ENCODE assay signal across 8 cellular contexts in the genomic region with DNA sequence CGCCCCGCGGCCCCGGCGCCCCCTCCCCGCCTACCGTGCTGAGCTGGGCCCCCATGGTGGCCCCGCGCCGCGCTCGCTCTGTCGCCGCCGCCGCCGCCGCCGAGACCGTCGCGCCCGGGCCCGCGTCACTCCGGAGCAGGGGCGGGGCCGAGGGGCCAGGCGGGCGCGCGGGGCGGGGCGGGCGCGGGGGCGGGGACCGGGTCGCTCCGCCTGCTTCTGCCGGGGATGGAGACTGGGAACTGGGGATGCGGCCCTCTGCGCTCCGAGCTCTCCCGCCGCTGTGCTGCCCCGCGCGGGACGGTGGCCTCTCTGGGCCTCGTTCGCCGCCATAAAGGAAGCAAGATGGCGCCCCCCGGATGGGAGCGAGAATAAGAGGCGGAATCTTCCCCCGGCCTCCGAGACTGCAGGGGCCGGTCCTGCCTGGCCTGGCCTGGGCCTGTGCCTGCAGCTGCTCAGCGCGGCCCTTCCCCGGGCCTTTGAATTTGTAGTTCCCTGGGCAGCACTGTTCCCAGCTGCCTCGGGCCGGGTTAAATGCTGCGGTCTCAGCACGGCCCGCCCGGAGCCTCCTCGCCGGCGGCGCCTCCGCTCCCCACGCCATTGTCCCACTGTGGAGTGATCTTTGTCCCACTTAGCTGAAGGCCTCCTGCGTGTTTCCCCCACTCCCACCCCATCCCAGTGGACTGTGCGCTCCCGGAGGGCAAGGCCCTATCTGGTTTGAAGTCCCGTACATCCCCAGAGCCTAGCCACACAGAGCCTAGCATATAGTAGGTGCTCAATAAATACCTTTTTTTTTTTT. TPM values are rescaled to one million over a fixed set of nuclear protein-coding genes. Genes with fewer than 3 reads are reported as not detected.
DNase-seq lines count a peak whose midpoint lies in the region; ATAC-seq and TF ChIP-seq lines count a peak whose summit lies in the region.

Gene CYB5R3, minus strand, starts transcription at position 132 of the 796 bp plus-strand sequence. Its CDS starts 77 bp downstream, at position 55.

- H3K4me1 ChIP-seq in osteoblast (ENCODE audit: insufficient read depth, low read length), result peaks cover 38% of the 10 kb centered on the region

- H3K36me3 ChIP-seq in osteoblast (ENCODE audit: insufficient read depth, low read length), result no peaks in the 10 kb centered on the region

- no peaks in the 10 kb centered on the region for H3K36me3 Mint-ChIP-seq in activated naive CD4-positive, alpha-beta T cell treated with anti-CD3 and anti-CD28 coated beads, Interleukin-2, amount 50 U/mL, for 72 hours

- peak within 1 kb of the TSS; percentile 88 for H3K27ac ChIP-seq in osteoblast (ENCODE audit: low read depth, low read length)
- peak within 1 kb of the TSS; percentile 87 for H3K27ac ChIP-seq in temporal lobe (ENCODE audit: low read depth, low read length)

- peak within 1 kb of the TSS; percentile 93 to 96 for H3K27ac Mint-ChIP-seq in activated naive CD4-positive, alpha-beta T cell treated with anti-CD3 and anti-CD28 coated beads, Interleukin-2, amount 50 U/mL, for 72 hours

- peak within 1 kb of the TSS; percentile 90 for H2AFZ ChIP-seq in osteoblast (ENCODE audit: low read length)

- peaks cover 30% of the 10 kb centered on the region for H4K20me1 ChIP-seq in osteoblast (ENCODE audit: insufficient read depth, low read length)

- H3K4me3 ChIP-seq in LNCaP clone FGC (ENCODE audit: low read depth, low read length) (peak within 1 kb of the TSS; percentile 90), osteoblast (ENCODE audit: insufficient read depth, low read length) (peak within 1 kb of the TSS; percentile 99)

- no peaks in the 10 kb centered on the region for H3K9me3 Mint-ChIP-seq in activated naive CD4-positive, alpha-beta T cell treated with anti-CD3 and anti-CD28 coated beads, Interleukin-2, amount 50 U/mL, for 72 hours

- H3K79me2 ChIP-seq in osteoblast (ENCODE audit: insufficient read depth, low read length), result peaks cover 51% of the 10 kb centered on the region

- DNase-seq in DMS79 (lab: John Stamatoyannopoulos, UW) (peak; percentile 37), LNCaP clone FGC (ENCODE audit: low read depth) (no peak), SKM-1 treated with dmso at 0.1 percent for 144 hours (lab: John Stamatoyannopoulos, UW; ENCODE audit: unreplicated experiment) (peak; percentile 68), glomerular visceral epithelial cell (ENCODE audit: extremely low spot score) (peak; percentile 80), osteoblast (ENCODE audit: insufficient read length, low spot score, missing footprints) (peak; percentile 100)
- DNase-seq in activated naive CD4-positive, alpha-beta T cell treated with anti-CD3 and anti-CD28 coated beads, Interleukin-2, amount 50 U/mL, for 72 hours (ENCODE audit: low spot score in 2 of 2), result peak; percentile 80 to 84

- peak; percentile 47 for ATAC-seq in GM21786 (IDR thresholded peaks at IDR 0.05; ENCODE audit: unreplicated experiment)
- peak; percentile 89 to 92 for ATAC-seq in activated naive CD4-positive, alpha-beta T cell treated with anti-CD3 and anti-CD28 coated beads, Interleukin-2, amount 50 U/mL, for 72 hours

- no peak for TF ChIP-seq CTCF in LNCaP clone FGC (IDR thresholded peaks at IDR 0.05; ENCODE audit: control insufficient read depth, extremely low read depth, insufficient read depth)
- TF ChIP-seq CTCF in osteoblast (IDR thresholded peaks at IDR 0.05; ENCODE audit: extremely low read depth, low read depth, low read length), result no peak

- H3K9me3 ChIP-seq in osteoblast (ENCODE audit: low read depth, low read length), result no peaks in the 10 kb centered on the region

- no peaks in the 10 kb centered on the region for H3K27me3 ChIP-seq in osteoblast (ENCODE audit: insufficient read depth, low read length)

- peak within 1 kb of the TSS; percentile 85 for H3K4me2 ChIP-seq in osteoblast (ENCODE audit: insufficient read depth, low read length)

RNA-seq across cellular contexts. Expression of gene CYB5R3, which starts in this region (rescaled TPM):
- 10 to 100 TPM; 49.7 to 84.6 TPM for total RNA-seq in activated naive CD4-positive, alpha-beta T cell treated with anti-CD3 and anti-CD28 coated beads, Interleukin-2, amount 50 U/mL, for 72 hours
- total RNA-seq in osteoblast (84.3 and 86.9 TPM in 2 replicates), temporal lobe (15.5 TPM)
